In genomic region chr12:66978802-66979201, GRCh38 we compare ENCODE assay signal across 30 cellular contexts.
"Had no signal": no experiment of that assay in that cellular context is flagged by ENCODE, and none has a peak within 500 bp of the region (broad histone marks: within the 10 kb centered on the region; RNA-seq: fewer than 3 reads in every experiment).

No MANE protein-coding gene starts in this region.

- H3K4me1 Mint-ChIP-seq: activated CD4-positive, alpha-beta T cell treated with anti-CD3 and anti-CD28 coated beads, Interleukin-2, amount 10 ng/mL, durations not matched to agents 7 days and 5 days had no signal

- H3K9me3 Mint-ChIP-seq: activated naive CD4-positive, alpha-beta T cell treated with anti-CD3 and anti-CD28 coated beads for 36 hours had no signal

- H3K27ac Mint-ChIP-seq: activated CD4-positive, alpha-beta T cell treated with anti-CD3 and anti-CD28 coated beads, Interleukin-2, amount 10 ng/mL, durations not matched to agents 7 days and 5 days; activated CD8-positive, alpha-beta memory T cell treated with anti-CD3 and anti-CD28 coated beads, Interleukin-2, amount 10 ng/mL, durations not matched to agents 7 days and 5 days; activated naive CD4-positive, alpha-beta T cell treated with anti-CD3 and anti-CD28 coated beads for 36 hours had no signal

- H3K36me3 Mint-ChIP-seq: activated CD8-positive, alpha-beta memory T cell treated with anti-CD3 and anti-CD28 coated beads, Interleukin-2, amount 10 ng/mL, durations not matched to agents 7 days and 5 days had no signal

- DNase-seq: activated CD4-positive, alpha-beta T cell treated with anti-CD3 and anti-CD28 coated beads, Interleukin-2, amount 10 ng/mL, durations not matched to agents 7 days and 5 days; activated CD4-positive, CD25-positive, alpha-beta regulatory T cell; activated CD8-positive, alpha-beta memory T cell treated with anti-CD3 and anti-CD28 coated beads for 24 hours; activated CD8-positive, alpha-beta memory T cell treated with anti-CD3 and anti-CD28 coated beads, Interleukin-2, amount 10 ng/mL, durations not matched to agents 7 days and 5 days; activated CD8-positive, alpha-beta memory T cell treated with anti-CD3 and anti-CD28 coated beads, Interleukin-2, amount 50 U/mL, for 48 hours; activated gamma-delta T cell treated with Interleukin-2 at 50 U/mL for 16 hours; activated naive CD4-positive, alpha-beta T cell treated with anti-CD3 and anti-CD28 coated beads for 36 hours; activated T-cell treated with anti-CD3 and anti-CD28 coated beads, Interleukin-2, amount 50 U/mL, for 1 hour; adrenal gland; body of pancreas; Kasumi-1; KG1; MG63; NCI-H1048; NCI-H1105 treated with DMSO at 0.1 percent for 48 hours; NCI-H1436; NCI-H1694; NCI-H1930; NCI-H2081 treated with DMSO at 0.1 percent for 48 hours; NCI-H345; NCI-H524 treated with DMSO at 0.1 percent for 48 hours; NCI-H748 treated with DMSO at 0.1 percent for 48 hours; NK-92 treated with Interleukin-12 subunit alpha and Interleukin-12 subunit beta, amount 100 ng/mL, for 24 hours; PC-3; Peyer's patch; SIG-M5; SW 1271; T1000; WERI-Rb-1 had no signal

- ATAC-seq: body of pancreas, PC-3, Right ventricle myocardium inferior had no signal

- H3K4me3 Mint-ChIP-seq: activated CD4-positive, alpha-beta T cell treated with anti-CD3 and anti-CD28 coated beads, Interleukin-2, amount 10 ng/mL, durations not matched to agents 7 days and 5 days; activated CD8-positive, alpha-beta memory T cell treated with anti-CD3 and anti-CD28 coated beads, Interleukin-2, amount 10 ng/mL, durations not matched to agents 7 days and 5 days; activated naive CD4-positive, alpha-beta T cell treated with anti-CD3 and anti-CD28 coated beads for 36 hours had no signal
